Comparison of ENCODE assay signal across 8 cellular contexts in genomic region chr10:80699602-80700039, GRCh38.
A peak's percentile ranks its signal among the peaks of the same experiment; 100 is the strongest.
DNase-seq lines count a peak whose midpoint lies in the region; ATAC-seq and TF ChIP-seq lines count a peak whose summit lies in the region.

No MANE protein-coding gene starts in this region.

- H3K27me3 Mint-ChIP-seq in activated T-cell treated with anti-CD3 and anti-CD28 coated beads, Interleukin-2, amount 50 U/mL, for 24 hours: peaks cover 2% of the 10 kb centered on the region
- H3K27me3 Mint-ChIP-seq in neural crest cell (ENCODE audit: low read depth): peaks cover 22% of the 10 kb centered on the region

- no peak overlapping the region for H3K9ac ChIP-seq in OCI-LY1 (ENCODE audit: low read length)

- H3K27ac ChIP-seq in OCI-LY1 (ENCODE audit: low read depth, low read length, poor library complexity, severe bottlenecking) (no peak overlapping the region), stomach (no peak overlapping the region)

- H3K4me1 Mint-ChIP-seq in activated T-cell treated with anti-CD3 and anti-CD28 coated beads, Interleukin-2, amount 50 U/mL, for 24 hours (ENCODE audit: low read depth): no peaks in the 10 kb centered on the region
- peaks cover 26% of the 10 kb centered on the region for H3K4me1 Mint-ChIP-seq in neural crest cell

- H4K20me1 ChIP-seq in OCI-LY1 (ENCODE audit: insufficient read depth, low read length): no peaks in the 10 kb centered on the region

- TF ChIP-seq EP300 in stomach (IDR thresholded peaks at IDR 0.05): no peak

- TF ChIP-seq POLR2A in stomach (IDR thresholded peaks at IDR 0.05): no peak

- no peaks in the 10 kb centered on the region for H3K36me3 Mint-ChIP-seq in activated T-cell treated with anti-CD3 and anti-CD28 coated beads, Interleukin-2, amount 50 U/mL, for 24 hours (ENCODE audit: low read depth)
- no peaks in the 10 kb centered on the region for H3K36me3 Mint-ChIP-seq in neural crest cell (ENCODE audit: low read depth)

- peak; percentile 75 for TF ChIP-seq CTCF in OCI-LY1 (IDR thresholded peaks at IDR 0.05; ENCODE audit: low read length)
- peak; percentile 78 for TF ChIP-seq CTCF in fibroblast of mammary gland (conservative IDR thresholded peaks at IDR 0.05; ENCODE audit: control insufficient read depth, insufficient read depth, low read depth, low read length)
- peak; percentile 93 for TF ChIP-seq CTCF in neural crest cell (conservative IDR thresholded peaks at IDR 0.05)
- TF ChIP-seq CTCF in stomach (IDR thresholded peaks at IDR 0.05): peak in 5 of 7 experiments; percentile 41 to 66 (median 64)

- intact Hi-C loops in stomach (cut with DNase I; ENCODE audit: low total_unique reads): no loop called here

- no peaks in the 10 kb centered on the region for H3K9me3 ChIP-seq in OCI-LY1 (ENCODE audit: low read length)
- no peaks in the 10 kb centered on the region for H3K9me3 ChIP-seq in stomach

- H3F3A ChIP-seq in OCI-LY1 (ENCODE audit: insufficient read depth, low read length): no peaks in the 10 kb centered on the region

- H3K79me2 ChIP-seq in OCI-LY1 (ENCODE audit: insufficient read depth, low read length): no peaks in the 10 kb centered on the region

- no peak overlapping the region for H3K27ac Mint-ChIP-seq in activated T-cell treated with anti-CD3 and anti-CD28 coated beads, Interleukin-2, amount 50 U/mL, for 24 hours
- no peak overlapping the region for H3K27ac Mint-ChIP-seq in neural crest cell (ENCODE audit: unreplicated experiment)

- no peak overlapping the region for H3K4me3 Mint-ChIP-seq in activated T-cell treated with anti-CD3 and anti-CD28 coated beads, Interleukin-2, amount 50 U/mL, for 24 hours
- H3K4me3 Mint-ChIP-seq in neural crest cell: no peak overlapping the region

- H3K36me3 ChIP-seq in OCI-LY1 (ENCODE audit: insufficient read depth, low read length) (no peaks in the 10 kb centered on the region), stomach (no peaks in the 10 kb centered on the region)

- H2AFZ ChIP-seq in OCI-LY1 (ENCODE audit: low read length): no peak overlapping the region

- peak; percentile 94 for ATAC-seq in GM21447 (IDR thresholded peaks at IDR 0.05; ENCODE audit: unreplicated experiment)

- no peak overlapping the region for H3K4me3 ChIP-seq in OCI-LY1 (ENCODE audit: low read depth, low read length, poor library complexity, severe bottlenecking)
- no peak overlapping the region for H3K4me3 ChIP-seq in fibroblast of mammary gland (ENCODE audit: control insufficient read depth, low read depth, low read length)
- H3K4me3 ChIP-seq in stomach: no peak overlapping the region

- no peaks in the 10 kb centered on the region for H3K9me3 Mint-ChIP-seq in activated T-cell treated with anti-CD3 and anti-CD28 coated beads, Interleukin-2, amount 50 U/mL, for 24 hours
- no peaks in the 10 kb centered on the region for H3K9me3 Mint-ChIP-seq in neural crest cell

- no peaks in the 10 kb centered on the region for H3K9me2 ChIP-seq in OCI-LY1 (ENCODE audit: low read depth, low read length)

- no peak overlapping the region for H3K4me2 ChIP-seq in OCI-LY1 (ENCODE audit: low read length)

- DNase-seq in DMS 273 treated with DMSO at 0.1 percent for 48 hours (lab: John Stamatoyannopoulos, UW): peak; percentile 30
- DNase-seq in HT-29 (ENCODE audit: low spot score): peak; percentile 80
- peak; percentile 79 for DNase-seq in activated T-cell treated with anti-CD3 and anti-CD28 coated beads, Interleukin-2, amount 50 U/mL, for 24 hours
- DNase-seq in fibroblast of mammary gland (ENCODE audit: low read depth): peak; percentile 55
- DNase-seq in neural crest cell (ENCODE audit: low read depth, low spot score): peak; percentile 94
- peak; percentile 73 for DNase-seq in stomach

- H3K4me1 ChIP-seq in OCI-LY1 (ENCODE audit: insufficient read depth, low read length, severe bottlenecking): no peaks in the 10 kb centered on the region
- peaks cover 0 to 15% (median 5%) of the 10 kb centered on the region in 4 donors for H3K4me1 ChIP-seq in stomach

- WGBS in stomach, 5 donors: 11 to 19% (median 12%) methylated on average over 11 to 14 of the region's 14 CpGs

- no peaks in the 10 kb centered on the region; the same call in 1 of the 2 replicates for H3K27me3 ChIP-seq in OCI-LY1 (ENCODE audit: insufficient read depth, low read length)
- H3K27me3 ChIP-seq in stomach: no peaks in the 10 kb centered on the region

Comparison
In these comparisons a context has a peak if more than half of its experiments do, and no peak if none do; other contexts are left out.
1. DNase-seq: peak in every context shown above with its lines; median percentile 94 in neural crest cell; 80 in HT-29; 79 in activated T-cell treated with anti-CD3 and anti-CD28 coated beads, Interleukin-2, amount 50 U/mL, for 24 hours; 73 in stomach; 55 in fibroblast of mammary gland; 30 in DMS 273 treated with DMSO at 0.1 percent for 48 hours.